ENCODE assay signal across 11 cellular contexts in genomic region chr1:237677979-237678378, GRCh38.
A peak's percentile ranks its signal among the peaks of the same experiment; 100 is the strongest.
DNase-seq lines count a peak whose midpoint lies in the region; TF ChIP-seq lines count a peak whose summit lies in the region.
"Had no signal": no experiment of that assay in that cellular context is flagged by ENCODE, and none has a peak within 500 bp of the region (broad histone marks: within the 10 kb centered on the region; RNA-seq: fewer than 3 reads in every experiment).

No MANE protein-coding gene starts in this region.

- H3K36me3 ChIP-seq in neural cell (ENCODE audit: insufficient read depth, low read length) = no peaks in the 10 kb centered on the region
- H3K36me3 ChIP-seq: spleen, vagina had no signal

- H3K4me3 Mint-ChIP-seq in activated CD4-positive, alpha-beta T cell treated with anti-CD3 and anti-CD28 coated beads, Interleukin-2, amount 10 ng/mL, durations not matched to agents 7 days and 5 days = no peak overlapping the region

- no peaks in the 10 kb centered on the region for H3K9me3 Mint-ChIP-seq in activated CD4-positive, alpha-beta T cell treated with anti-CD3 and anti-CD28 coated beads, Interleukin-2, amount 10 ng/mL, durations not matched to agents 7 days and 5 days

- H2AFZ ChIP-seq in neural cell (ENCODE audit: low read depth, low read length) = no peak overlapping the region

- CTCF ChIA-PET in HEK293T (lab: Yijun Ruan, JAX) = interaction anchor here (0.8 to 2.7 kb wide), 5 partner anchors 61 to 1694 kb away, joined by 3 to 17 read pairs (median 3); no protein-coding TSS in a partner anchor
- CTCF ChIA-PET in activated CD4-positive, alpha-beta T cell treated with anti-CD3 and anti-CD28 coated beads, Interleukin-2, amount 10 ng/mL, durations not matched to agents 7 days and 5 days (lab: Charles Lee) = no interaction called here

- POLR2A ChIA-PET in HEK293T (lab: Yijun Ruan, JAX) = no interaction called here
- POLR2A ChIA-PET in activated CD4-positive, alpha-beta T cell treated with anti-CD3 and anti-CD28 coated beads, Interleukin-2, amount 10 ng/mL, durations not matched to agents 7 days and 5 days (lab: Charles Lee) = no interaction called here

- no peaks in the 10 kb centered on the region for H3K79me2 ChIP-seq in neural cell (replicated peaks; ENCODE audit: insufficient read depth, low read length)

- no peak for TF ChIP-seq EP300 in neural cell (conservative IDR thresholded peaks at IDR 0.05; ENCODE audit: poor library complexity, severe bottlenecking)

- H3K36me3 Mint-ChIP-seq in activated CD4-positive, alpha-beta T cell treated with anti-CD3 and anti-CD28 coated beads, Interleukin-2, amount 10 ng/mL, durations not matched to agents 7 days and 5 days (ENCODE audit: low read depth) = no peaks in the 10 kb centered on the region

- no peak overlapping the region for H3K4me2 ChIP-seq in neural cell (ENCODE audit: low read length)

- no peaks in the 10 kb centered on the region for H3K4me1 Mint-ChIP-seq in activated CD4-positive, alpha-beta T cell treated with anti-CD3 and anti-CD28 coated beads, Interleukin-2, amount 10 ng/mL, durations not matched to agents 7 days and 5 days

- DNase-seq in DMS53 (lab: John Stamatoyannopoulos, UW) (peak; percentile 70), NB4 (ENCODE audit: low read depth) (peak; percentile 4), cerebellar cortex (ENCODE audit: low spot score) (peak; percentile 22), MV-4-11 (lab: John Stamatoyannopoulos, UW) (no peak), HEK293T (ENCODE audit: extremely low spot score) (no peak)
- no peak for DNase-seq in activated CD4-positive, alpha-beta T cell treated with anti-CD3 and anti-CD28 coated beads, Interleukin-2, amount 10 ng/mL, durations not matched to agents 7 days and 5 days
- no peak for DNase-seq in stimulated activated CD4-positive, alpha-beta T cell treated with anti-CD3 and anti-CD28 coated beads, Interleukin-4, amount 100 ng/mL, for 1 hour
- DNase-seq: activated T-cell treated with anti-CD3 and anti-CD28 coated beads, Interleukin-2, amount 50 U/mL, for 1 hour; spleen had no signal

- H3K27me3 ChIP-seq in neural cell (ENCODE audit: insufficient read depth, low read depth, low read length) = no peaks in the 10 kb centered on the region
- H3K27me3 ChIP-seq: spleen, vagina had no signal

- peak; percentile 83 for TF ChIP-seq RAD21 in neural cell (conservative IDR thresholded peaks at IDR 0.05)

- H3F3A ChIP-seq in neural cell (ENCODE audit: insufficient read depth, low read length, poor library complexity, severe bottlenecking) = no peaks in the 10 kb centered on the region

- H4K20me1 ChIP-seq in neural cell (ENCODE audit: insufficient read depth) = no peaks in the 10 kb centered on the region

- no peaks in the 10 kb centered on the region for H3K27me3 Mint-ChIP-seq in activated CD4-positive, alpha-beta T cell treated with anti-CD3 and anti-CD28 coated beads, Interleukin-2, amount 10 ng/mL, durations not matched to agents 7 days and 5 days

- H3K9me2 ChIP-seq in neural cell (ENCODE audit: insufficient read depth, low read length) = no peaks in the 10 kb centered on the region

- no peak overlapping the region for H3K9ac ChIP-seq in neural cell (ENCODE audit: low read length)

- H3K27ac ChIP-seq in neural cell (ENCODE audit: low read length) = no peak overlapping the region
- H3K27ac ChIP-seq: spleen, vagina had no signal

- H3K4me3 ChIP-seq in NB4 (ENCODE audit: low read depth, low read length) = no peak overlapping the region
- no peak overlapping the region for H3K4me3 ChIP-seq in neural cell (ENCODE audit: low read length)
- H3K4me3 ChIP-seq: spleen, vagina had no signal

- no peaks in the 10 kb centered on the region for H3K9me3 ChIP-seq in neural cell (ENCODE audit: low read length)
- H3K9me3 ChIP-seq: spleen, vagina had no signal

- no peak for TF ChIP-seq CTCF in NB4 (IDR thresholded peaks at IDR 0.05; ENCODE audit: low read depth, low read length)
- peak; percentile 73 for TF ChIP-seq CTCF in neural cell (IDR thresholded peaks at IDR 0.05; ENCODE audit: poor library complexity, severe bottlenecking)

- H3K27ac Mint-ChIP-seq in activated CD4-positive, alpha-beta T cell treated with anti-CD3 and anti-CD28 coated beads, Interleukin-2, amount 10 ng/mL, durations not matched to agents 7 days and 5 days = no peak overlapping the region

- TF ChIP-seq POLR2A in NB4 (IDR thresholded peaks at IDR 0.05; ENCODE audit: extremely low read depth, insufficient read length) = no peak

TF ChIP-seq in neural cell, 6 proteins besides CTCF, POLR2A, EP300 and RAD21:
- TF ChIP-seq MXI1 (conservative IDR thresholded peaks at IDR 0.05; ENCODE audit: poor library complexity, severe bottlenecking) = no peak
- no peak for TF ChIP-seq POLR2AphosphoS5 (IDR thresholded peaks at IDR 0.05)
- peak; percentile 77 for TF ChIP-seq SMC3 (conservative IDR thresholded peaks at IDR 0.05; ENCODE audit: poor library complexity)
- no peak for TF ChIP-seq REST (IDR thresholded peaks at IDR 0.05; ENCODE audit: borderline replicate concordance)

TF ChIP-seq in HEK293T, 16 proteins besides CTCF, POLR2A, EP300 and RAD21:
- TF ChIP-seq FOXK2 (IDR thresholded peaks at IDR 0.05) = no peak
- no peak for TF ChIP-seq NFRKB (IDR thresholded peaks at IDR 0.05)
- no peak for TF ChIP-seq L3MBTL2 (conservative IDR thresholded peaks at IDR 0.05)
- TF ChIP-seq SUZ12 (IDR thresholded peaks at IDR 0.05) = no peak
- no peak for TF ChIP-seq CTBP1 (IDR thresholded peaks at IDR 0.05; ENCODE audit: borderline replicate concordance)

Comparison
In these comparisons a context has a peak if more than half of its experiments do, and no peak if none do; other contexts are left out.
1. DNase-seq: peak in DMS53 (single experiment), NB4 (single experiment) and cerebellar cortex (single experiment); none in MV-4-11 (single experiment), HEK293T (single experiment), activated CD4-positive, alpha-beta T cell treated with anti-CD3 and anti-CD28 coated beads, Interleukin-2, amount 10 ng/mL, durations not matched to agents 7 days and 5 days (single experiment) and stimulated activated CD4-positive, alpha-beta T cell treated with anti-CD3 and anti-CD28 coated beads, Interleukin-4, amount 100 ng/mL, for 1 hour (single experiment).